Comparison of ENCODE assay signal across 12 cellular contexts in the genomic region with DNA sequence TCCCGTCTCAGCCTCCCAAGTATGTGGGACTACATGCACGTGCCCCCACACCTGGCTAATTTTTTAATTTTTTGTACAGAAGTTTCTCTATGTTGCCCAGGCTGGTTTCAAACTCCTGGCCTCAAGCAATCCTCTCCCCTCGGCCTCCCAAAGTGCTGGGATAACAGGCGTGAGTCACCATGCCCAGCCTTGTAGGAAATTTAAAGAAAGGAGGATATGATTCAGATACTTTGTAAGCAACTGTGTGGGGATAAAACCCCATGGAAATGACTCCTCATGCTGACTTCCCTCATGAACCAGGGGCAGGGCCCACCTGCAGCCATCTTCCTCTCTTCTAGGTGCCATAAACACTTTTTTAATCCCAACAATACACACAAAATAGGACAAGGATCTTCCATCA. TPM values are rescaled to one million over a fixed set of nuclear protein-coding genes. Genes with fewer than 3 reads are reported as not detected.
DNase-seq lines count a peak whose midpoint lies in the region; ATAC-seq, FAIRE-seq and TF ChIP-seq lines count a peak whose summit lies in the region.
"Had no signal": no experiment of that assay in that cellular context is flagged by ENCODE, and none has a peak within 500 bp of the region (broad histone marks: within the 10 kb centered on the region; RNA-seq: fewer than 3 reads in every experiment).

No MANE protein-coding gene starts in this region.

- CTCF ChIA-PET in activated CD8-positive, alpha-beta T cell treated with anti-CD3 and anti-CD28 coated beads for 36 hours (lab: Charles Lee): no interaction called here

- H3K27me3 ChIP-seq in keratinocyte (ENCODE audit: control insufficient read depth, extremely low read depth, insufficient read depth, low read length): no peaks in the 10 kb centered on the region
- H3K27me3 ChIP-seq: stomach had no signal

- intact Hi-C loops in activated CD8-positive, alpha-beta T cell treated with anti-CD3 and anti-CD28 coated beads for 36 hours (cut with micrococcal nuclease): no loop called here

- peak; percentile 32 for FAIRE-seq in keratinocyte (lab: Jason Lieb, UNC)

- no peaks in the 10 kb centered on the region for H4K20me1 ChIP-seq in keratinocyte (ENCODE audit: control insufficient read depth, extremely low read depth, insufficient read depth, low read length)

- H3K36me3 Mint-ChIP-seq in activated CD8-positive, alpha-beta T cell treated with anti-CD3 and anti-CD28 coated beads for 36 hours (ENCODE audit: low read depth): peaks cover 31% of the 10 kb centered on the region

- dilution Hi-C loops in keratinocyte (cut with MboI; ENCODE audit: extremely low pct_ligation_motif_present, low sequenced_read_pairs): no loop called here

- no peaks in the 10 kb centered on the region for H3K79me2 ChIP-seq in keratinocyte (ENCODE audit: control insufficient read depth, insufficient read depth, low read length)

- H3K27me3 Mint-ChIP-seq in activated CD8-positive, alpha-beta T cell treated with anti-CD3 and anti-CD28 coated beads for 36 hours: no peaks in the 10 kb centered on the region

- peak overlapping the region; percentile 6 for H3K9ac ChIP-seq in keratinocyte (ENCODE audit: control insufficient read depth, extremely low read depth, insufficient read depth, low read length)

- no peak overlapping the region for H3K4me2 ChIP-seq in keratinocyte (ENCODE audit: control insufficient read depth, extremely low read depth, insufficient read depth, low read depth, low read length)

- TF ChIP-seq CTCF in AG10803 (conservative IDR thresholded peaks at IDR 0.05; ENCODE audit: low read length) (no peak), keratinocyte (optimal IDR thresholded peaks at IDR 0.05 in 1 of 3, IDR thresholded peaks at IDR 0.05 in 1 of 3, conservative IDR thresholded peaks at IDR 0.05 in 1 of 3; ENCODE audit: extremely low read depth in 1 of 3, insufficient read depth in 2 of 3, low read length in 3 of 3) (no peak), omental fat pad (IDR thresholded peaks at IDR 0.05) (no peak)
- TF ChIP-seq CTCF in activated CD8-positive, alpha-beta T cell treated with anti-CD3 and anti-CD28 coated beads for 36 hours (IDR thresholded peaks at IDR 0.05): no peak

- peak; percentile 34 for DNase-seq in AG10803 (ENCODE audit: low read depth)
- DNase-seq in H4 (ENCODE audit: low spot score): peak; percentile 16
- peak; percentile 47 for DNase-seq in activated CD8-positive, alpha-beta T cell treated with anti-CD3 and anti-CD28 coated beads for 36 hours
- DNase-seq in keratinocyte (ENCODE audit: low read depth, low spot score): no peak
- no peak for DNase-seq in omental fat pad (ENCODE audit: low spot score)
- no peak for DNase-seq in CD1c-positive myeloid dendritic cell (ENCODE audit: extremely low spot score)
- no peak for DNase-seq in amygdala (lab: John Stamatoyannopoulos, UW)
- DNase-seq: IMR-90, NCI-H2171 treated with DMSO at 0.1 percent for 48 hours, SHP77 treated with DMSO at 0.1 percent for 48 hours, stomach had no signal

- H3K4me3 Mint-ChIP-seq in activated CD8-positive, alpha-beta T cell treated with anti-CD3 and anti-CD28 coated beads for 36 hours: peak overlapping the region; percentile 39

- no peak overlapping the region for H3K4me3 ChIP-seq in AG10803 (ENCODE audit: low read length)
- no peak overlapping the region for H3K4me3 ChIP-seq in keratinocyte (ENCODE audit: control insufficient read depth in 2 of 3, extremely low read depth in 1 of 3, insufficient read depth in 2 of 3, low read depth in 1 of 3, low read length in 3 of 3)
- H3K4me3 ChIP-seq: stomach had no signal

- no peaks in the 10 kb centered on the region for H3K9me3 ChIP-seq in keratinocyte (ENCODE audit: control insufficient read depth, low read depth, low read length)
- H3K9me3 ChIP-seq: stomach had no signal

- ATAC-seq in activated CD8-positive, alpha-beta T cell treated with anti-CD3 and anti-CD28 coated beads for 36 hours: no peak
- ATAC-seq in omental fat pad (ENCODE audit: low FRiP score) (no peak), HG03196 (IDR thresholded peaks at IDR 0.05; ENCODE audit: unreplicated experiment) (no peak)

- no peaks in the 10 kb centered on the region for H3K9me3 Mint-ChIP-seq in activated CD8-positive, alpha-beta T cell treated with anti-CD3 and anti-CD28 coated beads for 36 hours

- peaks cover 70% of the 10 kb centered on the region for H3K4me1 Mint-ChIP-seq in activated CD8-positive, alpha-beta T cell treated with anti-CD3 and anti-CD28 coated beads for 36 hours (ENCODE audit: low read depth)

- POLR2A ChIA-PET in activated CD8-positive, alpha-beta T cell treated with anti-CD3 and anti-CD28 coated beads for 36 hours (lab: Charles Lee): no interaction called here

- no peaks in the 10 kb centered on the region for H3K9me1 ChIP-seq in keratinocyte (ENCODE audit: control insufficient read depth, extremely low read depth, insufficient read depth, low read length)

- H3K36me3 ChIP-seq in keratinocyte (ENCODE audit: control insufficient read depth in 2 of 2, extremely low read depth in 1 of 2, insufficient read depth in 2 of 2, low read length in 2 of 2): no peaks in the 10 kb centered on the region
- H3K36me3 ChIP-seq: stomach had no signal

- H2AFZ ChIP-seq in keratinocyte (ENCODE audit: control insufficient read depth, low read length): no peak overlapping the region

- H3K27ac ChIP-seq in keratinocyte (ENCODE audit: control insufficient read depth, insufficient read depth, low read length): peak overlapping the region; percentile 95

- peaks cover 19% of the 10 kb centered on the region for H3K4me1 ChIP-seq in keratinocyte (ENCODE audit: control insufficient read depth, extremely low read depth, insufficient read depth, low read length)

- H3K27ac Mint-ChIP-seq in activated CD8-positive, alpha-beta T cell treated with anti-CD3 and anti-CD28 coated beads for 36 hours: peak overlapping the region; percentile 96

RNA-seq across cellular contexts. Expression of a gene that starts 50.2 kb away (rescaled TPM):
- not detected in 2 replicates for total RNA-seq in H4 (2014; rRNA removed; shearing (Covaris generic))
- total RNA-seq in activated CD8-positive, alpha-beta T cell treated with anti-CD3 and anti-CD28 coated beads for 36 hours: 10 to 100 TPM; 61.9 to 64.8 TPM
- polyA plus RNA-seq in keratinocyte: not detected in 3 replicates
- polyA plus RNA-seq in keratinocyte (2011; ENCODE audit: low read depth): not detected
- polyA plus RNA-seq in keratinocyte (2011; cell fraction: cytosol; rRNA removed): not detected in 2 replicates
- polyA plus RNA-seq in keratinocyte (2011; cell fraction: nucleus; rRNA removed): not detected in 2 replicates
- not detected in 2 replicates for polyA plus RNA-seq in keratinocyte (2012; ENCODE audit: low replicate concordance)
- not detected in 3 replicates for polyA minus RNA-seq in keratinocyte
- not detected for polyA minus RNA-seq in keratinocyte (2011; cell fraction: cytosol; rRNA and poly(A)+ RNA removed)
- polyA minus RNA-seq in keratinocyte (2011; cell fraction: nucleus; rRNA and poly(A)+ RNA removed): not detected in 2 replicates
- 10 to 100 TPM in 3 of 4 donors, 1 to 10 TPM in 1; 8.5 to 23.5 (median 20.5) TPM for total RNA-seq in omental fat pad
- total RNA-seq: IMR-90 had no signal
- polyA plus RNA-seq: IMR-90 had no signal

Comparison
In these comparisons a context has a peak if more than half of its experiments do, and no peak if none do; other contexts are left out.
1. DNase-seq: peak in AG10803 (single experiment), H4 (single experiment) and activated CD8-positive, alpha-beta T cell treated with anti-CD3 and anti-CD28 coated beads for 36 hours (single experiment); none in keratinocyte (single experiment), omental fat pad (single experiment), CD1c-positive myeloid dendritic cell (single experiment) and amygdala (0 of 56).